Comparison of ENCODE assay signal across 18 cellular contexts in genomic region chr14:76654573-76654955, GRCh38.
DNase-seq lines count a peak whose midpoint lies in the region; ATAC-seq and TF ChIP-seq lines count a peak whose summit lies in the region.
"Had no signal": no experiment of that assay in that cellular context is flagged by ENCODE, and none has a peak within 500 bp of the region (broad histone marks: within the 10 kb centered on the region; RNA-seq: fewer than 3 reads in every experiment).

No MANE protein-coding gene starts in this region.

- H3K27me3 ChIP-seq in upper lobe of right lung (no peaks in the 10 kb centered on the region), heart left ventricle (no peaks in the 10 kb centered on the region)
- peaks cover 12% of the 10 kb centered on the region for H3K27me3 ChIP-seq in CD4-positive, alpha-beta T cell (ENCODE audit: control insufficient read depth, insufficient read depth, low read length)

- H3K27me3 Mint-ChIP-seq in CD4-positive, alpha-beta T cell, result peaks cover 21% of the 10 kb centered on the region

- ATAC-seq in upper lobe of right lung, result peak; percentile 30
- no peak for ATAC-seq in activated CD4-positive, CD25-positive, alpha-beta regulatory T cell treated with anti-CD3 and anti-CD28 coated beads, Interleukin-2, amount 50 U/mL, for 24 hours
- no peak for ATAC-seq in CD4-positive, alpha-beta T cell (ENCODE audit: poor library complexity)
- ATAC-seq in heart left ventricle, result no peak
- ATAC-seq: GM12878 had no signal

- no peak for TF ChIP-seq CTCF in VCaP (conservative IDR thresholded peaks at IDR 0.05)
- no peak for TF ChIP-seq CTCF in upper lobe of right lung (IDR thresholded peaks at IDR 0.05)
- no peak for TF ChIP-seq CTCF in CD4-positive, alpha-beta T cell (IDR thresholded peaks at IDR 0.05)
- TF ChIP-seq CTCF in heart left ventricle (IDR thresholded peaks at IDR 0.05), result no peak

- no peak overlapping the region for H3K27ac Mint-ChIP-seq in CD4-positive, alpha-beta T cell
- H3K27ac Mint-ChIP-seq: CD4-positive, CD25-positive, alpha-beta regulatory T cell had no signal

- no peaks in the 10 kb centered on the region for H3K4me1 Mint-ChIP-seq in CD4-positive, alpha-beta T cell (ENCODE audit: low read depth)
- H3K4me1 Mint-ChIP-seq: CD4-positive, CD25-positive, alpha-beta regulatory T cell had no signal

- H3K4me3 ChIP-seq in upper lobe of right lung, result no peak overlapping the region
- H3K4me3 ChIP-seq in heart left ventricle, result no peak overlapping the region
- H3K4me3 ChIP-seq: GM12878 had no signal

- DNase-seq in SHP77 (lab: John Stamatoyannopoulos, UW), result peak; percentile 16 to 44
- DNase-seq in SHP77 treated with DMSO at 0.1 percent for 48 hours (lab: John Stamatoyannopoulos, UW), result no peak
- DNase-seq in NCI-H2029 treated with DMSO at 0.1 percent for 48 hours (lab: John Stamatoyannopoulos, UW), result peak; percentile 43
- DNase-seq in upper lobe of right lung, result no peak
- DNase-seq in CD4-positive, alpha-beta T cell, result no peak
- no peak for DNase-seq in heart left ventricle
- DNase-seq: AML-193; CD4-positive, CD25-positive, alpha-beta regulatory T cell; KG1; NCI-H1092; NCI-H1694 treated with DMSO at 0.1 percent for 48 hours; NCI-H524; Right ventricle myocardium superior; T-helper 2 cell had no signal

- 51 to 56% (median 53%) methylated on average over 8 of the region's 8 CpGs for WGBS in heart left ventricle, 4 donors

- H3K36me3 ChIP-seq in upper lobe of right lung (no peaks in the 10 kb centered on the region), heart left ventricle (no peaks in the 10 kb centered on the region)

- intact Hi-C loops in upper lobe of right lung (cut with DNase I), result no loop called here
- intact Hi-C loops in CD4-positive, alpha-beta T cell (cut with DNase I, micrococcal nuclease), result no loop called here
- intact Hi-C loops in heart left ventricle (cut with DNase I), result no loop called here

- H3K9me3 ChIP-seq in upper lobe of right lung (peaks cover 8% of the 10 kb centered on the region), heart left ventricle (peaks cover 0 to 21% (median 16%) of the 10 kb centered on the region in 12 donors)
- H3K9me3 ChIP-seq in CD4-positive, alpha-beta T cell (ENCODE audit: control insufficient read depth, low read length), result peaks cover 4% of the 10 kb centered on the region

- no peak overlapping the region for H3K4me3 Mint-ChIP-seq in CD4-positive, alpha-beta T cell
- H3K4me3 Mint-ChIP-seq: CD4-positive, CD25-positive, alpha-beta regulatory T cell had no signal

- no peak for TF ChIP-seq POLR2A in heart left ventricle (IDR thresholded peaks at IDR 0.05)

- POLR2A ChIA-PET in CD4-positive, alpha-beta T cell (lab: Charles Lee), result no interaction called here

- no peaks in the 10 kb centered on the region for H3K4me1 ChIP-seq in upper lobe of right lung
- no peaks in the 10 kb centered on the region for H3K4me1 ChIP-seq in heart left ventricle

- H3K9me3 Mint-ChIP-seq in CD4-positive, alpha-beta T cell, result no peaks in the 10 kb centered on the region

- CTCF ChIA-PET in CD4-positive, alpha-beta T cell (lab: Charles Lee), result interaction anchor here (0.6 kb wide), 1 partner anchor 217 kb away, joined by 4 read pairs; no protein-coding TSS in a partner anchor

- peak overlapping the region; percentile 83 for H3K27ac ChIP-seq in VCaP
- no peak overlapping the region for H3K27ac ChIP-seq in upper lobe of right lung
- no peak overlapping the region for H3K27ac ChIP-seq in CD4-positive, alpha-beta T cell (ENCODE audit: low read depth, low read length)
- H3K27ac ChIP-seq in heart left ventricle, result no peak overlapping the region
- H3K27ac ChIP-seq: HL-60 had no signal

- no peaks in the 10 kb centered on the region for H3K36me3 Mint-ChIP-seq in CD4-positive, alpha-beta T cell (ENCODE audit: low read depth)
- H3K36me3 Mint-ChIP-seq: CD4-positive, CD25-positive, alpha-beta regulatory T cell had no signal

Comparison
In these comparisons a context has a peak if more than half of its experiments do, and no peak if none do; other contexts are left out.
1. DNase-seq: peak in SHP77 (2 of 2) and NCI-H2029 treated with DMSO at 0.1 percent for 48 hours (single experiment); none in SHP77 treated with DMSO at 0.1 percent for 48 hours (single experiment), upper lobe of right lung (single experiment), CD4-positive, alpha-beta T cell (0 of 10) and heart left ventricle (0 of 5).